Comparison of ENCODE assay signal across 11 cellular contexts in genomic region chr19:47310819-47311218, GRCh38. TPM values are rescaled to one million over a fixed set of nuclear protein-coding genes. Genes with fewer than 3 reads are reported as not detected.
DNase-seq lines count a peak whose midpoint lies in the region; TF ChIP-seq lines count a peak whose summit lies in the region.
"Had no signal": no experiment of that assay in that cellular context is flagged by ENCODE, and none has a peak within 500 bp of the region (broad histone marks: within the 10 kb centered on the region; RNA-seq: fewer than 3 reads in every experiment).

No MANE protein-coding gene starts in this region.

- H3K27me3 Mint-ChIP-seq in type B pancreatic cell: peaks cover 18% of the 10 kb centered on the region

- no peak for TF ChIP-seq CTCF in fibroblast of the aortic adventitia (IDR thresholded peaks at IDR 0.05; ENCODE audit: insufficient read depth, low read length)
- TF ChIP-seq CTCF in type B pancreatic cell (conservative IDR thresholded peaks at IDR 0.05): no peak

- H3K27ac Mint-ChIP-seq in type B pancreatic cell: peak overlapping the region; percentile 75
- H3K27ac Mint-ChIP-seq: GM23338 had no signal

- no peak overlapping the region for H3K4me3 Mint-ChIP-seq in type B pancreatic cell
- H3K4me3 Mint-ChIP-seq: GM23338 had no signal

- peaks cover 6% of the 10 kb centered on the region for H3K9me3 Mint-ChIP-seq in type B pancreatic cell

- H3K36me3 Mint-ChIP-seq in type B pancreatic cell: no peaks in the 10 kb centered on the region

- DNase-seq in NCI-H748 (lab: John Stamatoyannopoulos, UW; ENCODE audit: unreplicated experiment) (peak; percentile 59), NCI-H748 treated with DMSO at 0.1 percent for 48 hours (lab: John Stamatoyannopoulos, UW) (no peak), NOMO-1 treated with dmso at 0.1 percent for 144 hours (lab: John Stamatoyannopoulos, UW; ENCODE audit: unreplicated experiment) (peak; percentile 67), fibroblast of the aortic adventitia (ENCODE audit: low read depth) (peak; percentile 22), type B pancreatic cell (ENCODE audit: extremely low spot score, unreplicated experiment) (no peak), T1000 (lab: John Stamatoyannopoulos, UW) (no peak), HuH-7.5 (ENCODE audit: low spot score) (no peak)
- no peak for DNase-seq in effector CD8-positive, alpha-beta T cell (lab: John Stamatoyannopoulos, UW)
- DNase-seq: activated T-cell treated with anti-CD3 and anti-CD28 coated beads, Interleukin-2, amount 50 U/mL, for 1 hour had no signal

- H3K4me3 ChIP-seq in fibroblast of the aortic adventitia (ENCODE audit: low read depth, low read length): no peak overlapping the region
- H3K4me3 ChIP-seq: GM23338 had no signal

- H3K4me1 Mint-ChIP-seq in type B pancreatic cell (ENCODE audit: unreplicated experiment): no peaks in the 10 kb centered on the region
- H3K4me1 Mint-ChIP-seq: GM23338 had no signal

RNA-seq across cellular contexts. Expression of gene C5AR1, which starts 1.2 kb away (rescaled TPM):
- total RNA-seq in fibroblast of the aortic adventitia (ENCODE audit: low replicate concordance): 0.09 TPM in 1 of 2 replicates, not detected in the other
- total RNA-seq in type B pancreatic cell (ENCODE audit: low replicate concordance): 0.93 and 1.0 TPM in 2 replicates
- total RNA-seq: GM23338, pulmonary artery endothelial cell had no signal

RNA-seq across cellular contexts. Expression of gene C5AR2, which starts 21.2 kb away (rescaled TPM):
- total RNA-seq in fibroblast of the aortic adventitia (ENCODE audit: low replicate concordance): 0.33 and 0.63 TPM in 2 replicates
- 0.07 TPM in 1 of 2 replicates, not detected in the other for total RNA-seq in type B pancreatic cell (ENCODE audit: low replicate concordance)

RNA-seq across cellular contexts. Expression of gene INAFM1, which starts 36.1 kb away (rescaled TPM):
- total RNA-seq in fibroblast of the aortic adventitia (ENCODE audit: low replicate concordance): 1.6 and 2.3 TPM in 2 replicates
- total RNA-seq in type B pancreatic cell (ENCODE audit: low replicate concordance): 8.2 and 9.6 TPM in 2 replicates

RNA-seq across cellular contexts. Expression of gene DHX34, which starts 38.3 kb away (rescaled TPM):
- 8.1 and 11.6 TPM in 2 replicates for total RNA-seq in fibroblast of the aortic adventitia (ENCODE audit: low replicate concordance)
- 24.5 and 32.9 TPM in 2 replicates for total RNA-seq in type B pancreatic cell (ENCODE audit: low replicate concordance)

RNA-seq across cellular contexts. Expression of gene CCDC9, which starts 54.5 kb away (rescaled TPM):
- total RNA-seq in fibroblast of the aortic adventitia (ENCODE audit: low replicate concordance) (6.5 and 16.3 TPM in 2 replicates), type B pancreatic cell (ENCODE audit: low replicate concordance) (22.4 and 29.3 TPM in 2 replicates)

Comparison
In these comparisons a context has a peak if more than half of its experiments do, and no peak if none do; other contexts are left out.
1. DNase-seq: peak in NCI-H748 (single experiment), NOMO-1 treated with dmso at 0.1 percent for 144 hours (single experiment) and fibroblast of the aortic adventitia (single experiment); none in NCI-H748 treated with DMSO at 0.1 percent for 48 hours (single experiment), type B pancreatic cell (single experiment), T1000 (single experiment), effector CD8-positive, alpha-beta T cell (single experiment) and HuH-7.5 (single experiment).